22 cellular contexts compared by ENCODE assay signal in genomic region chr13:37741536-37741935, GRCh38.
"Had no signal": no experiment of that assay in that cellular context is flagged by ENCODE, and none has a peak within 500 bp of the region (broad histone marks: within the 10 kb centered on the region; RNA-seq: fewer than 3 reads in every experiment).

No MANE protein-coding gene starts in this region.

- DNase-seq: activated CD4-positive, alpha-beta T cell treated with anti-CD3 and anti-CD28 coated beads for 1 hour; activated CD4-positive, alpha-beta T cell treated with anti-CD3 and anti-CD28 coated beads, Interleukin-2, amount 50 U/mL, for 1 hour; activated CD8-positive, alpha-beta T cell treated with anti-CD3 and anti-CD28 coated beads, Interleukin-2, amount 10 ng/mL, durations not matched to agents 7 days and 5 days; activated gamma-delta T cell treated with Interleukin-2 at 50 U/mL for 16 hours; adrenal gland; cerebellar nuclear complex; heart right ventricle; islet precursor cell; left colon; posterior cingulate gyrus; right lobe of liver; stimulated activated CD4-positive, alpha-beta T cell treated with anti-CD3 and anti-CD28 coated beads, Interleukin-15, amount 100 ng/mL, for 24 hours; T-helper 9 cell; trophoblast cell; uterus had no signal

- H3K27me3 Mint-ChIP-seq: memory B cell; stimulated activated memory B cell treated with anti-CD40 and anti-IgM and Interleukin-4, amounts not matched to agents 10 μg/mL and 1 μg/mL and 100 μg/mL, for 72 hours had no signal

- ATAC-seq: activated CD8-positive, alpha-beta T cell treated with anti-CD3 and anti-CD28 coated beads, Interleukin-2, amount 10 ng/mL, durations not matched to agents 7 days and 5 days; activated naive CD4-positive, alpha-beta T cell treated with anti-CD3 and anti-CD28 coated beads, Interleukin-2, amount 50 U/mL, for 72 hours; heart right ventricle; left colon; right lobe of liver; stimulated activated memory B cell treated with anti-CD40 and anti-IgM and Interleukin-4, amounts not matched to agents 10 μg/mL and 1 μg/mL and 100 μg/mL, for 72 hours had no signal

- H3K4me2 ChIP-seq: smooth muscle cell had no signal

- H3K4me1 ChIP-seq: adrenal gland, heart right ventricle, right lobe of liver, uterus had no signal

- H3K36me3 Mint-ChIP-seq: activated naive CD4-positive, alpha-beta T cell treated with anti-CD3 and anti-CD28 coated beads, Interleukin-2, amount 50 U/mL, for 72 hours; memory B cell; stimulated activated memory B cell treated with anti-CD40 and anti-IgM and Interleukin-4, amounts not matched to agents 10 μg/mL and 1 μg/mL and 100 μg/mL, for 72 hours had no signal

- H3K9me3 Mint-ChIP-seq: activated T-helper 1 cell treated with anti-CD3 and anti-CD28 coated beads, Interleukin-12 subunit alpha, Interleukin-12 subunit beta, Interleukin-2, Interleukin-4 antibody, amounts not matched to agents 30 ng/mL and 10 ng/mL and 1 ng/mL, durations not matched to agents 14 hours and 24 hours and 36 hours; memory B cell; stimulated activated memory B cell treated with anti-CD40 and anti-IgM and Interleukin-4, amounts not matched to agents 10 μg/mL and 1 μg/mL and 100 μg/mL, for 72 hours had no signal

- H3K27ac Mint-ChIP-seq: activated CD8-positive, alpha-beta T cell treated with anti-CD3 and anti-CD28 coated beads, Interleukin-2, amount 10 ng/mL, durations not matched to agents 7 days and 5 days; activated naive CD4-positive, alpha-beta T cell treated with anti-CD3 and anti-CD28 coated beads, Interleukin-2, amount 50 U/mL, for 72 hours; activated T-helper 1 cell treated with anti-CD3 and anti-CD28 coated beads, Interleukin-12 subunit alpha, Interleukin-12 subunit beta, Interleukin-2, Interleukin-4 antibody, amounts not matched to agents 30 ng/mL and 10 ng/mL and 1 ng/mL, durations not matched to agents 14 hours and 24 hours and 36 hours; memory B cell; stimulated activated memory B cell treated with anti-CD40 and anti-IgM and Interleukin-4, amounts not matched to agents 10 μg/mL and 1 μg/mL and 100 μg/mL, for 72 hours had no signal

- H3K4me1 Mint-ChIP-seq: memory B cell; stimulated activated memory B cell treated with anti-CD40 and anti-IgM and Interleukin-4, amounts not matched to agents 10 μg/mL and 1 μg/mL and 100 μg/mL, for 72 hours had no signal

- H3K36me3 ChIP-seq: adrenal gland, heart right ventricle, right lobe of liver, uterus had no signal

- H3K27me3 ChIP-seq: adrenal gland, heart right ventricle, right lobe of liver, uterus had no signal

- H3K9me3 ChIP-seq: adrenal gland, heart right ventricle, right lobe of liver, uterus had no signal

- H3K4me3 ChIP-seq: adrenal gland, coronary artery, heart right ventricle, right lobe of liver, smooth muscle cell, uterus had no signal

- H3K27ac ChIP-seq: adrenal gland, coronary artery, epithelial cell of prostate, heart right ventricle, right lobe of liver, uterus had no signal

- H3K4me3 Mint-ChIP-seq: activated CD8-positive, alpha-beta T cell treated with anti-CD3 and anti-CD28 coated beads, Interleukin-2, amount 10 ng/mL, durations not matched to agents 7 days and 5 days; activated T-helper 1 cell treated with anti-CD3 and anti-CD28 coated beads, Interleukin-12 subunit alpha, Interleukin-12 subunit beta, Interleukin-2, Interleukin-4 antibody, amounts not matched to agents 30 ng/mL and 10 ng/mL and 1 ng/mL, durations not matched to agents 14 hours and 24 hours and 36 hours; memory B cell; stimulated activated memory B cell treated with anti-CD40 and anti-IgM and Interleukin-4, amounts not matched to agents 10 μg/mL and 1 μg/mL and 100 μg/mL, for 72 hours had no signal
